7 cellular contexts compared by ENCODE assay signal in genomic region chr21:45542667-45543370, GRCh38. TPM values are rescaled to one million over a fixed set of nuclear protein-coding genes. Genes with fewer than 3 reads are reported as not detected.
DNase-seq lines count a peak whose midpoint lies in the region; ATAC-seq lines count a peak whose summit lies in the region.

No MANE protein-coding gene starts in this region.

- H3K4me3 ChIP-seq in right cardiac atrium (ENCODE audit: low read length) = peak overlapping the region; percentile 73

- H3K9me3 Mint-ChIP-seq in activated T-cell treated with anti-CD3 and anti-CD28 coated beads, Interleukin-2, amount 50 U/mL, for 4 hours = no peaks in the 10 kb centered on the region

- no peaks in the 10 kb centered on the region for H3K27me3 Mint-ChIP-seq in activated T-cell treated with anti-CD3 and anti-CD28 coated beads, Interleukin-2, amount 50 U/mL, for 4 hours (ENCODE audit: low read depth)

- peak; percentile 13 for ATAC-seq in HG02852 (IDR thresholded peaks at IDR 0.05; ENCODE audit: unreplicated experiment)
- peak in 1 of 2 donors; percentile 1 for ATAC-seq in activated T-cell treated with anti-CD3 and anti-CD28 coated beads, Interleukin-2, amount 50 U/mL, for 4 hours
- ATAC-seq in right cardiac atrium = peak; percentile 1 to 9
- no peak for ATAC-seq in GM21526 (IDR thresholded peaks at IDR 0.05; ENCODE audit: low FRiP score, unreplicated experiment)
- no peak for ATAC-seq in GM19467 (IDR thresholded peaks at IDR 0.05; ENCODE audit: unreplicated experiment)

- H3K27ac ChIP-seq in right cardiac atrium (ENCODE audit: low read length) = no peak overlapping the region

- peak; percentile 17 for DNase-seq in activated T-cell treated with anti-CD3 and anti-CD28 coated beads, Interleukin-2, amount 50 U/mL, for 4 hours
- peak in 1 of 3 donors; percentile 69 for DNase-seq in right cardiac atrium
- DNase-seq in stimulated activated CD8-positive, alpha-beta memory T cell treated with anti-CD3 and anti-CD28 coated beads, Interleukin-4, amount 100 ng/mL, for 48 hours = peak; percentile 34
- DNase-seq in NCI-H128 (lab: John Stamatoyannopoulos, UW; ENCODE audit: unreplicated experiment) = no peak

- peaks cover 14% of the 10 kb centered on the region for H3K4me1 Mint-ChIP-seq in activated T-cell treated with anti-CD3 and anti-CD28 coated beads, Interleukin-2, amount 50 U/mL, for 4 hours (ENCODE audit: low read depth)

- H3K4me1 ChIP-seq in right cardiac atrium (ENCODE audit: control insufficient read depth, insufficient read depth, low read length) = no peaks in the 10 kb centered on the region

- no peaks in the 10 kb centered on the region for H3K27me3 ChIP-seq in right cardiac atrium (ENCODE audit: control insufficient read depth, insufficient read depth)

- intact Hi-C loops in right cardiac atrium (cut with DNase I) = no loop called here

- no peaks in the 10 kb centered on the region for H3K9me3 ChIP-seq in right cardiac atrium (ENCODE audit: control insufficient read depth, low read length)

- peak overlapping the region; percentile 65 for H3K4me3 Mint-ChIP-seq in activated T-cell treated with anti-CD3 and anti-CD28 coated beads, Interleukin-2, amount 50 U/mL, for 4 hours

- WGBS in right cardiac atrium = 20% methylated on average over 55 of the region's 55 CpGs

- H3K36me3 Mint-ChIP-seq in activated T-cell treated with anti-CD3 and anti-CD28 coated beads, Interleukin-2, amount 50 U/mL, for 4 hours (ENCODE audit: insufficient read depth) = no peaks in the 10 kb centered on the region

RNA-seq across cellular contexts. Expression of gene SLC19A1, which starts 0.6 kb away (rescaled TPM):
- total RNA-seq in activated T-cell treated with anti-CD3 and anti-CD28 coated beads, Interleukin-2, amount 50 U/mL, for 4 hours = 10 to 100 TPM; 69.0 to 94.9 (median 77.7) TPM
- total RNA-seq in right cardiac atrium = 1 to 10 TPM; 2.3 to 5.0 (median 3.8) TPM
- 3.9 TPM for polyA plus RNA-seq in right cardiac atrium

Comparison
In these comparisons a context has a peak if more than half of its experiments do, and no peak if none do; other contexts are left out.
1. ATAC-seq: peak in HG02852 (single experiment) and right cardiac atrium (2 of 2); none in GM21526 (single experiment) and GM19467 (single experiment).
2. RNA of gene SLC19A1, which starts 0.6 kb away (total RNA-seq): 69.0 to 94.9 TPM in activated T-cell treated with anti-CD3 and anti-CD28 coated beads, Interleukin-2, amount 50 U/mL, for 4 hours; 2.3 to 5.0 TPM in right cardiac atrium; every median in the first group is over 10 times any median in the second.